Comparison of ENCODE assay signal across 26 cellular contexts in genomic region chr2:48414196-48414595, GRCh38.
"Had no signal": no experiment of that assay in that cellular context is flagged by ENCODE, and none has a peak within 500 bp of the region (broad histone marks: within the 10 kb centered on the region; RNA-seq: fewer than 3 reads in every experiment).

No MANE protein-coding gene starts in this region.

- H3K4me3 ChIP-seq: adrenal gland, Peyer's patch had no signal

- H3K9me3 ChIP-seq: adrenal gland, Peyer's patch had no signal

- H3K27me3 Mint-ChIP-seq: activated CD4-positive, alpha-beta memory T cell treated with anti-CD3 and anti-CD28 coated beads for 36 hours; brain had no signal

- H3K27ac ChIP-seq: KMS-11 had no signal

- H3K27ac Mint-ChIP-seq: activated CD4-positive, alpha-beta memory T cell treated with anti-CD3 and anti-CD28 coated beads for 36 hours; activated naive CD4-positive, alpha-beta T cell treated with anti-CD3 and anti-CD28 coated beads for 36 hours; WTC11 had no signal

- H3K4me2 ChIP-seq: KMS-11 had no signal

- H3K27me3 ChIP-seq: adrenal gland, Peyer's patch had no signal

- H3K4me3 Mint-ChIP-seq: activated CD4-positive, alpha-beta memory T cell treated with anti-CD3 and anti-CD28 coated beads for 36 hours; activated naive CD4-positive, alpha-beta T cell treated with anti-CD3 and anti-CD28 coated beads for 36 hours; activated T-cell treated with anti-CD3 and anti-CD28 coated beads, Interleukin-2, amount 50 U/mL, for 4 hours; WTC11 had no signal

- H3K9ac ChIP-seq: KMS-11 had no signal

- H3K36me3 ChIP-seq: adrenal gland, Peyer's patch had no signal

- ATAC-seq: activated CD4-positive, CD25-positive, alpha-beta regulatory T cell treated with anti-CD3 and anti-CD28 coated beads, Interleukin-2, amount 50 U/mL, for 24 hours; activated naive CD4-positive, alpha-beta T cell treated with anti-CD3 and anti-CD28 coated beads, Interleukin-2, amount 50 U/mL, for 72 hours; activated T-cell treated with anti-CD3 and anti-CD28 coated beads, Interleukin-2, amount 50 U/mL, for 4 hours; PC-3 had no signal

- H3K36me3 Mint-ChIP-seq: activated CD4-positive, alpha-beta memory T cell treated with anti-CD3 and anti-CD28 coated beads for 36 hours; activated naive CD4-positive, alpha-beta T cell treated with anti-CD3 and anti-CD28 coated beads, Interleukin-2, amount 50 U/mL, for 72 hours; brain; WTC11 had no signal

- DNase-seq: activated CD4-positive, alpha-beta memory T cell treated with anti-CD3 and anti-CD28 coated beads for 36 hours; activated CD4-positive, alpha-beta T cell treated with anti-CD3 and anti-CD28 coated beads for 4 hours; activated CD4-positive, alpha-beta T cell treated with anti-CD3 and anti-CD28 coated beads, Interleukin-2, amount 50 U/mL, for 1 hour; activated CD8-positive, alpha-beta memory T cell treated with anti-CD3 and anti-CD28 coated beads, Interleukin-2, amount 50 U/mL, for 4 hours; activated gamma-delta T cell treated with Interleukin-2 at 50 U/mL for 16 hours; activated naive CD4-positive, alpha-beta T cell treated with anti-CD3 and anti-CD28 coated beads for 36 hours; activated T-cell treated with anti-CD3 and anti-CD28 coated beads for 4 hours; activated T-cell treated with anti-CD3 and anti-CD28 coated beads, Interleukin-2, amount 50 U/mL, for 4 hours; adrenal gland; central memory CD4-positive, alpha-beta T cell; NCI-H1105; NCI-H1417 treated with DMSO at 0.1 percent for 48 hours; NCI-H187 treated with DMSO at 0.1 percent for 48 hours; NCI-H2081; NCI-H2171 treated with DMSO at 0.1 percent for 48 hours; NCI-H226; NCI-H524 treated with DMSO at 0.1 percent for 48 hours; NK-92 treated with Interleukin-12 subunit alpha and Interleukin-12 subunit beta, amount 100 ng/mL, for 24 hours; PC-3; RPMI8226 had no signal
